Comparison of ENCODE assay signal across 8 cellular contexts in the genomic region with DNA sequence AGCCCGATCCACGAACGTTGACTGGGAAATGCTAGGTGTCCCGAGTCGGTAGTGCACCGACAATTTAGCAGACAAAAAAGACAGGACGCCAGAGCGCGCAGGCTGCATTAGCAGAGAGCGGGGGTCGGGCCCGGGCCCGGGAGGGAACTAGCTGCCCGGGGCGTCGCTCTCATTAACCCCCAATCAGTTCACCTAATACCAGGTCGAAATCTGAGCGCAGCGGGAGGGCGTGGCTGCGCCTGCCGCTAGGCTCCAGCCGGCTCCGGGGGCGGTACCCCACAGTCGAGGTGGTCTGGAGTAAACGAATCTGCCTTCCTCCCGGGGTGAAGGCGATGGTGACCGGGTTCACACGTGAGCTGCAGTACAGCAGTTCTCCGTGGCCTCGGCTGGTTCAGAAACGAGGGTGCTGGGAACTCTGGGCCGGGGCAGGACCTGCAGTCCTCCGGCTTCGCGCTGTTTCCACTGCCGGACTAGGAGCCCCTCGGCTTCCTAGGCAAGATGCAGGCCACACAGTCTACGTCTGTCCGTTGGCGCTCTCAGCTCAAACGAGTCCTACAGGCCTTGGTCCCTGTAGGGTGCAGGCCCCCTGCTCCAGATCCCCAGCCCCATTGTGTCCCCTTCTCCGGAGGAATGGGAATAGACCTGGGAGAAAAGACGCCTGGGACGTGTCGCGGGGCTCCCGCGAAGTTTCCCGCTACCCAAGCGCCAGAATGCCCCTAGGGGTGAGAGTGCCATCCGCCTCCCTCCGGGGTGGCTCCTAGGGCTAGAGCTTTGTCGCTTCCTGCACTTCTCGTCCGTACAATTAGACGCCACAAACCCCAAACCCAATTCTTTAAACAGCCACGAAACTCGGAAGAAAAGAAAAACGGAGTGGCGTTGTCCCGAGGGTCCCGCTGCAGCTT. TPM values are rescaled to one million over a fixed set of nuclear protein-coding genes. Genes with fewer than 3 reads are reported as not detected.
DNase-seq lines count a peak whose midpoint lies in the region; ATAC-seq, FAIRE-seq and TF ChIP-seq lines count a peak whose summit lies in the region.

No MANE protein-coding gene starts in this region.

- no peak for FAIRE-seq in H54 (lab: Jason Lieb, UNC)

- intact Hi-C loops in right cardiac atrium (cut with DNase I) = no loop called here
- intact Hi-C loops in spleen (cut with DNase I; ENCODE audit: low total_unique reads) = no loop called here

- peaks cover 0 to 19% (median 14%) of the 10 kb centered on the region in 11 experiments; a peak in 8 of 22 replicates for H4K20me1 ChIP-seq in BLaER1 treated with 17β-estradiol and CSF1 and Interleukin-3, amounts not matched to agents 10 nM and 100 nM

- H3K27ac ChIP-seq in BLaER1 treated with 17β-estradiol and CSF1 and Interleukin-3, amounts not matched to agents 10 nM and 100 nM = peak overlapping the region in 9 of 11 experiments; percentile 63 to 94 (median 93); a peak in 18 of 22 replicates
- H3K27ac ChIP-seq in Peyer's patch = peak overlapping the region; percentile 78 to 88 (median 82)
- H3K27ac ChIP-seq in right cardiac atrium (ENCODE audit: low read length) = no peak overlapping the region
- H3K27ac ChIP-seq in spleen = peak overlapping the region; percentile 32 to 94 (median 86)

- TF ChIP-seq POLR2A in Peyer's patch (IDR thresholded peaks at IDR 0.05) (no peak), spleen (IDR thresholded peaks at IDR 0.05) (no peak), H54 (IDR thresholded peaks at IDR 0.05; ENCODE audit: low read depth, low read length) (no peak)

- peaks cover 0 to 22% (median 14%) of the 10 kb centered on the region in 11 experiments; a peak in 14 of 22 replicates for H3K9me3 ChIP-seq in BLaER1 treated with 17β-estradiol and CSF1 and Interleukin-3, amounts not matched to agents 10 nM and 100 nM (replicated peaks in 1 of 11)
- H3K9me3 ChIP-seq in Peyer's patch (no peaks in the 10 kb centered on the region), right cardiac atrium (ENCODE audit: control insufficient read depth, low read length) (no peaks in the 10 kb centered on the region), spleen (no peaks in the 10 kb centered on the region)

- H3K4me1 ChIP-seq in BLaER1 treated with 17β-estradiol and CSF1 and Interleukin-3, amounts not matched to agents 10 nM and 100 nM = peaks cover 14 to 52% (median 35%) of the 10 kb centered on the region in 10 experiments; a peak in 18 of 20 replicates
- H3K4me1 ChIP-seq in Peyer's patch (peaks cover 0 to 69% (median 15%) of the 10 kb centered on the region in 4 donors), right cardiac atrium (ENCODE audit: control insufficient read depth, insufficient read depth, low read length) (peaks cover 10% of the 10 kb centered on the region), spleen (peaks cover 32 to 86% (median 72%) of the 10 kb centered on the region in 6 donors)

- H3K9ac ChIP-seq in BLaER1 treated with 17β-estradiol and CSF1 and Interleukin-3, amounts not matched to agents 10 nM and 100 nM = peak overlapping the region; percentile 70 to 93 (median 89); a peak in 21 of 22 replicates

- DNase-seq in Peyer's patch (peak; percentile 48 to 76 (median 66)), activated gamma-delta T cell (lab: John Stamatoyannopoulos, UW) (peak; percentile 41), right cardiac atrium (peak; percentile 22 to 70 (median 61)), spleen (peak; percentile 90), H54 (ENCODE audit: insufficient read length, low spot score) (no peak)

- peaks cover 16 to 59% (median 20%) of the 10 kb centered on the region in 11 experiments; a peak in 19 of 22 replicates for H3K27me3 ChIP-seq in BLaER1 treated with 17β-estradiol and CSF1 and Interleukin-3, amounts not matched to agents 10 nM and 100 nM
- H3K27me3 ChIP-seq in Peyer's patch (peaks cover 0 to 56% of the 10 kb centered on the region in 2 donors), right cardiac atrium (ENCODE audit: control insufficient read depth, insufficient read depth) (no peaks in the 10 kb centered on the region), spleen (replicated peaks in 1 of 7) (peaks cover 0 to 99% (median 65%) of the 10 kb centered on the region in 7 donors)

- TF ChIP-seq CTCF in Peyer's patch (IDR thresholded peaks at IDR 0.05) = peak in 1 of 6 experiments; percentile 17
- peak in 3 of 11 experiments; percentile 10 to 18 (median 16) for TF ChIP-seq CTCF in spleen (IDR thresholded peaks at IDR 0.05 in 8 of 11, conservative IDR thresholded peaks at IDR 0.05 in 3 of 11)

- ATAC-seq in GM19035 (IDR thresholded peaks at IDR 0.05; ENCODE audit: unreplicated experiment) (peak; percentile 22), HG03354 (IDR thresholded peaks at IDR 0.05; ENCODE audit: poor library complexity, severe bottlenecking, unreplicated experiment) (peak; percentile 28), right cardiac atrium (peak in 1 of 2 donors; percentile 7)

- 2% methylated on average over 65 of the region's 65 CpGs for WGBS in right cardiac atrium
- 1 to 2% (median 1%) methylated on average over 43 to 65 of the region's 65 CpGs for WGBS in spleen, 5 donors

- H3K4me3 ChIP-seq in BLaER1 treated with 17β-estradiol and CSF1 and Interleukin-3, amounts not matched to agents 10 nM and 100 nM = peak overlapping the region; percentile 68 to 90 (median 76)
- peak overlapping the region; percentile 51 to 72 (median 60) for H3K4me3 ChIP-seq in Peyer's patch
- H3K4me3 ChIP-seq in right cardiac atrium (ENCODE audit: low read length) = peak overlapping the region; percentile 64
- peak overlapping the region; percentile 59 to 83 (median 74) for H3K4me3 ChIP-seq in spleen

- peaks cover 0 to 28% (median 23%) of the 10 kb centered on the region in 11 experiments; a peak in 18 of 22 replicates for H3K36me3 ChIP-seq in BLaER1 treated with 17β-estradiol and CSF1 and Interleukin-3, amounts not matched to agents 10 nM and 100 nM
- H3K36me3 ChIP-seq in Peyer's patch (no peaks in the 10 kb centered on the region), spleen (peaks cover 0 to 17% (median 0%) of the 10 kb centered on the region in 6 donors)

- H3K4me2 ChIP-seq in BLaER1 treated with 17β-estradiol and CSF1 and Interleukin-3, amounts not matched to agents 10 nM and 100 nM = peak overlapping the region; percentile 97 to 100 (median 99)

RNA-seq across cellular contexts. Expression of a gene that starts 2.0 kb away (rescaled TPM):
- 10 to 100 TPM in 1 of 4 donors, 1 to 10 TPM in 3; 6.5 to 15.5 (median 9.1) TPM for total RNA-seq in Peyer's patch
- under 1 TPM in 3 of 4 donors, not detected in 1; 0.29 to 0.59 (median 0.45) TPM for total RNA-seq in right cardiac atrium
- 0.18 TPM for polyA plus RNA-seq in right cardiac atrium
- total RNA-seq in spleen = 10 to 100 TPM; 10.0 to 19.2 (median 13.2) TPM
- polyA plus RNA-seq in spleen = 1 to 10 TPM; 1.9 to 3.0 (median 2.3) TPM

Comparison
In these comparisons a context has a peak if more than half of its experiments do, and no peak if none do; other contexts are left out.
1. RNA of a gene that starts 2.0 kb away (total RNA-seq): 10.0 to 19.2 TPM in spleen and 6.5 to 15.5 TPM in Peyer's patch; 0.29 to 0.59 TPM in right cardiac atrium; every median in the first group is over 4 times any median in the second.
2. Peak in every context shown above with its lines, with median percentiles within 50 percentile points of each other: H3K4me3 ChIP-seq.